8 cellular contexts compared by ENCODE assay signal in genomic region chr14:50116986-50117385, GRCh38. TPM values are rescaled to one million over a fixed set of nuclear protein-coding genes. Genes with fewer than 3 reads are reported as not detected.
DNase-seq lines count a peak whose midpoint lies in the region; TF ChIP-seq lines count a peak whose summit lies in the region.

No MANE protein-coding gene starts in this region.

- H3K79me2 ChIP-seq in Karpas-422 (ENCODE audit: low read length) (peaks cover 37% of the 10 kb centered on the region), neural cell (replicated peaks; ENCODE audit: insufficient read depth, low read length) (peaks cover 18% of the 10 kb centered on the region)

- peaks cover 23% of the 10 kb centered on the region for H3K4me1 ChIP-seq in BLaER1
- peaks cover 26% of the 10 kb centered on the region for H3K4me1 ChIP-seq in Karpas-422 (ENCODE audit: low read length)
- peaks cover 8% of the 10 kb centered on the region for H3K4me1 ChIP-seq in colonic mucosa

- H3K27me3 ChIP-seq in BLaER1 (no peaks in the 10 kb centered on the region), Karpas-422 (ENCODE audit: low read length) (no peaks in the 10 kb centered on the region), colonic mucosa (no peaks in the 10 kb centered on the region), neural cell (ENCODE audit: insufficient read depth, low read depth, low read length) (no peaks in the 10 kb centered on the region)

- H3F3A ChIP-seq in neural cell (ENCODE audit: insufficient read depth, low read length, poor library complexity, severe bottlenecking), result no peaks in the 10 kb centered on the region

- no peaks in the 10 kb centered on the region for H3K9me2 ChIP-seq in Karpas-422 (replicated peaks; ENCODE audit: insufficient read depth, low read length)
- H3K9me2 ChIP-seq in neural cell (ENCODE audit: insufficient read depth, low read length), result no peaks in the 10 kb centered on the region

- no peak for TF ChIP-seq EP300 in neural cell (conservative IDR thresholded peaks at IDR 0.05; ENCODE audit: poor library complexity, severe bottlenecking)

- DNase-seq in Karpas-422 (no peak), colonic mucosa (no peak), NOMO-1 treated with dmso at 0.1 percent for 144 hours (lab: John Stamatoyannopoulos, UW; ENCODE audit: unreplicated experiment) (no peak), posterior cingulate gyrus (no peak), RPMI8226 (no peak)
- no peak for DNase-seq in stimulated activated CD4-positive, alpha-beta T cell treated with anti-CD3 and anti-CD28 coated beads, Interleukin-4, amount 100 ng/mL, for 1 hour

- H4K20me1 ChIP-seq in BLaER1 (0 out of 2 replicates have a peak, but pooled peaks cover 5% of the 10 kb centered on the region), Karpas-422 (ENCODE audit: insufficient read depth, low read depth, low read length) (no peaks in the 10 kb centered on the region), neural cell (ENCODE audit: insufficient read depth) (no peaks in the 10 kb centered on the region)

- TF ChIP-seq CTCF in colonic mucosa (IDR thresholded peaks at IDR 0.05), result no peak
- no peak for TF ChIP-seq CTCF in neural cell (IDR thresholded peaks at IDR 0.05; ENCODE audit: poor library complexity, severe bottlenecking)

- H3K9ac ChIP-seq in BLaER1 (peak overlapping the region; percentile 91), Karpas-422 (ENCODE audit: low read length) (peak overlapping the region; percentile 87), colonic mucosa (ENCODE audit: low read depth in 2 of 2, low read length in 2 of 2) (peak overlapping the region; percentile 77 to 82), neural cell (ENCODE audit: low read length) (peak overlapping the region; percentile 59)

- H3K36me3 ChIP-seq in BLaER1 (peaks cover 41% of the 10 kb centered on the region), Karpas-422 (ENCODE audit: insufficient read depth, low read length) (peaks cover 30% of the 10 kb centered on the region), colonic mucosa (peaks cover 4% of the 10 kb centered on the region), neural cell (ENCODE audit: insufficient read depth, low read length) (no peaks in the 10 kb centered on the region)

- H3K27ac ChIP-seq in BLaER1 (peak overlapping the region; percentile 83), Karpas-422 (ENCODE audit: low read length) (peak overlapping the region; percentile 79), colonic mucosa (peak overlapping the region; percentile 66), neural cell (ENCODE audit: low read length) (peak overlapping the region; percentile 78)

- H2AFZ ChIP-seq in Karpas-422 (ENCODE audit: low read length) (0 out of 2 replicates have a peak overlapping the region, but pooled peaks have one; percentile 6), neural cell (ENCODE audit: low read depth, low read length) (peak overlapping the region; percentile 29)

- intact Hi-C loops in colonic mucosa (cut with DNase I), result loop anchor here (10.0 kb wide), 1 partner anchor 482 kb away; the partner anchor contains the start of gene DNAAF2
- intact Hi-C loops in posterior cingulate gyrus (cut with DNase I), result loop anchor here (2.0 to 5.0 kb wide), 3 partner anchors 115 to 248 kb away; partner anchors contain the start of genes ARF6 and SOS2

- H3K4me3 ChIP-seq in BLaER1 (peak overlapping the region; percentile 83), Karpas-422 (ENCODE audit: low read length) (peak overlapping the region; percentile 82), colonic mucosa (no peak overlapping the region), neural cell (ENCODE audit: low read length) (peak overlapping the region; percentile 87)

- H3K4me2 ChIP-seq in BLaER1, result peak overlapping the region; percentile 78
- peak overlapping the region; percentile 79 for H3K4me2 ChIP-seq in Karpas-422 (ENCODE audit: low read depth, low read length, poor library complexity, severe bottlenecking)
- H3K4me2 ChIP-seq in neural cell (ENCODE audit: low read length), result peak overlapping the region; percentile 63

- no peak for TF ChIP-seq RAD21 in neural cell (conservative IDR thresholded peaks at IDR 0.05)

- H3K9me3 ChIP-seq in BLaER1 (no peaks in the 10 kb centered on the region), Karpas-422 (ENCODE audit: low read length) (no peaks in the 10 kb centered on the region), colonic mucosa (no peaks in the 10 kb centered on the region), neural cell (ENCODE audit: low read length) (no peaks in the 10 kb centered on the region)

TF ChIP-seq in neural cell, 6 proteins besides CTCF, POLR2A, EP300 and RAD21:
- TF ChIP-seq REST (IDR thresholded peaks at IDR 0.05; ENCODE audit: borderline replicate concordance), result no peak
- no peak for TF ChIP-seq SMC3 (conservative IDR thresholded peaks at IDR 0.05; ENCODE audit: poor library complexity)
- TF ChIP-seq MXI1 (conservative IDR thresholded peaks at IDR 0.05; ENCODE audit: poor library complexity, severe bottlenecking), result no peak
- TF ChIP-seq TAF1 (IDR thresholded peaks at IDR 0.05; ENCODE audit: low read depth), result no peak
- no peak for TF ChIP-seq EZH2 (IDR thresholded peaks at IDR 0.05; ENCODE audit: borderline replicate concordance, insufficient read depth, low read length, poor library complexity, severe bottlenecking)
- no peak for TF ChIP-seq POLR2AphosphoS5 (IDR thresholded peaks at IDR 0.05)

RNA-seq across cellular contexts. Expression of gene VCPKMT, which starts 0.6 kb away (rescaled TPM):
- total RNA-seq in Karpas-422 (2014; rRNA removed; shearing (Covaris generic); ENCODE audit: low replicate concordance), result 8.7 and 25.6 TPM in 2 replicates
- total RNA-seq in colonic mucosa, result 1 to 10 TPM; 4.6 to 6.7 TPM
- 30.5 and 36.4 TPM in 2 replicates for polyA plus RNA-seq in neural cell
- 16.1 and 21.6 TPM in 2 replicates for polyA minus RNA-seq in neural cell
